In genomic region chr10:13950543-13950939, GRCh38 we compare ENCODE assay signal across 19 cellular contexts.
DNase-seq lines count a peak whose midpoint lies in the region; ATAC-seq and TF ChIP-seq lines count a peak whose summit lies in the region.
"Had no signal": no experiment of that assay in that cellular context is flagged by ENCODE, and none has a peak within 500 bp of the region (broad histone marks: within the 10 kb centered on the region; RNA-seq: fewer than 3 reads in every experiment).

No MANE protein-coding gene starts in this region.

- intact Hi-C loops in Right ventricle myocardium inferior (cut with DNase I) (no loop called here), Right ventricle myocardium superior (cut with DNase I) (no loop called here), ascending aorta (cut with DNase I) (no loop called here), spleen (cut with DNase I; ENCODE audit: low total_unique reads) (no loop called here)

- no peak overlapping the region for H3K4me2 ChIP-seq in hepatocyte

- H3K4me1 ChIP-seq in ascending aorta (peaks cover 2 to 6% of the 10 kb centered on the region in 2 donors), spleen (peaks cover 0 to 11% (median 9%) of the 10 kb centered on the region in 6 donors), hepatocyte (ENCODE audit: insufficient read depth) (peaks cover 9% of the 10 kb centered on the region)
- H3K4me1 ChIP-seq: BE2C, left lung had no signal

- no peaks in the 10 kb centered on the region for H4K20me1 ChIP-seq in hepatocyte (ENCODE audit: insufficient read depth, poor library complexity, severe bottlenecking)

- peak; percentile 10 for ATAC-seq in Right ventricle myocardium inferior
- ATAC-seq in Right ventricle myocardium superior (ENCODE audit: poor library complexity): no peak
- no peak for ATAC-seq in GM21447 (IDR thresholded peaks at IDR 0.05; ENCODE audit: unreplicated experiment)
- ATAC-seq: left lung, T-helper 17 cell had no signal

- WGBS in spleen, 5 donors: 61 to 80% (median 65%) methylated on average over 4 of the region's 4 CpGs
- WGBS in hepatocyte (ENCODE audit: low lambda C conversion rate, missing lambda C conversion rate): 92% methylated on average over 4 of the region's 4 CpGs

- H3K9me3 ChIP-seq in ascending aorta (no peaks in the 10 kb centered on the region), spleen (no peaks in the 10 kb centered on the region), hepatocyte (ENCODE audit: low read depth) (no peaks in the 10 kb centered on the region)
- H3K9me3 ChIP-seq: BE2C, left lung had no signal

- no peak overlapping the region for H2AFZ ChIP-seq in hepatocyte

- H3K4me3 ChIP-seq in ascending aorta (no peak overlapping the region), spleen (no peak overlapping the region), hepatocyte (no peak overlapping the region)
- H3K4me3 ChIP-seq: left lung had no signal

- no peak for TF ChIP-seq POLR2A in spleen (IDR thresholded peaks at IDR 0.05)

- TF ChIP-seq CTCF in ascending aorta (IDR thresholded peaks at IDR 0.05) (no peak), spleen (IDR thresholded peaks at IDR 0.05 in 8 of 11, conservative IDR thresholded peaks at IDR 0.05 in 3 of 11) (no peak), hepatocyte (IDR thresholded peaks at IDR 0.05; ENCODE audit: poor library complexity) (no peak)

- H3K36me3 ChIP-seq in ascending aorta (no peaks in the 10 kb centered on the region), spleen (no peaks in the 10 kb centered on the region), hepatocyte (replicated peaks; ENCODE audit: insufficient read depth, low read depth) (no peaks in the 10 kb centered on the region)
- H3K36me3 ChIP-seq: BE2C, left lung had no signal

- H3K27ac ChIP-seq in ascending aorta: peak overlapping the region; percentile 25 to 45
- peak overlapping the region in 5 of 8 donors; percentile 38 to 64 (median 59) for H3K27ac ChIP-seq in spleen
- H3K27ac ChIP-seq in hepatocyte: no peak overlapping the region
- H3K27ac ChIP-seq: left lung had no signal

- H3K79me2 ChIP-seq in hepatocyte: no peaks in the 10 kb centered on the region

- no peak for DNase-seq in Right ventricle myocardium inferior (ENCODE audit: missing footprints)
- DNase-seq in Right ventricle myocardium superior: no peak
- no peak for DNase-seq in ascending aorta (ENCODE audit: low spot score in 2 of 2)
- DNase-seq in kidney tubule cell (ENCODE audit: low spot score): peak; percentile 12
- DNase-seq in spleen: no peak
- DNase-seq in hepatocyte (ENCODE audit: low spot score): no peak
- DNase-seq in NCI-H128 (lab: John Stamatoyannopoulos, UW; ENCODE audit: unreplicated experiment): no peak
- DNase-seq: activated CD4-positive, alpha-beta T cell treated with anti-CD3 and anti-CD28 coated beads, Interleukin-2, amount 50 U/mL, for 4 hours; amygdala; BE2C; central memory CD4-positive, alpha-beta T cell; DND-41; left lung; NCI-H1417; NCI-H2171; NCI-H526; SHP77 treated with DMSO at 0.1 percent for 48 hours; T-helper 17 cell had no signal

- H3K27me3 ChIP-seq in ascending aorta (no peaks in the 10 kb centered on the region), spleen (replicated peaks in 1 of 7) (no peaks in the 10 kb centered on the region), hepatocyte (no peaks in the 10 kb centered on the region)
- H3K27me3 ChIP-seq: BE2C, left lung had no signal

- H3K9me2 ChIP-seq in hepatocyte (replicated peaks; ENCODE audit: insufficient read depth): no peaks in the 10 kb centered on the region
